8 cellular contexts compared by ENCODE assay signal in genomic region chr1:52034050-52034384, GRCh38. TPM values are rescaled to one million over a fixed set of nuclear protein-coding genes. Genes with fewer than 3 reads are reported as not detected.
DNase-seq lines count a peak whose midpoint lies in the region; ATAC-seq, FAIRE-seq and TF ChIP-seq lines count a peak whose summit lies in the region.

No MANE protein-coding gene starts in this region.

- H2BK15ac ChIP-seq in mesenchymal stem cell (ENCODE audit: low read depth, poor library complexity, severe bottlenecking), result no peak overlapping the region

- no peak for FAIRE-seq in K562 (lab: Jason Lieb, UNC)

- BruUV-seq in K562 (replicated peaks; lab: Mats Ljungman, UMichigan), result no TSS peak

- H2BK5ac ChIP-seq in mesenchymal stem cell (ENCODE audit: low read depth, low read length, poor library complexity, severe bottlenecking), result no peak overlapping the region

- no peak for DNase-seq in activated naive CD4-positive, alpha-beta T cell treated with anti-CD3 and anti-CD28 coated beads for 36 hours
- no peak for DNase-seq in activated naive CD4-positive, alpha-beta T cell treated with Interleukin-2 at 50 U/mL for 16 hours
- DNase-seq in K562 (ENCODE audit: extremely low read depth in 1 of 4, low spot score in 3 of 4), result no peak
- DNase-seq in mesenchymal stem cell, result no peak
- no peak for DNase-seq in transverse colon
- DNase-seq in stimulated activated CD4-positive, alpha-beta T cell treated with anti-CD3 and anti-CD28 coated beads, Interleukin-2, amount 100 ng/mL, for 24 hours, result no peak
- DNase-seq in activated CD4-positive, alpha-beta T cell treated with anti-CD3 and anti-CD28 coated beads for 1 hour, result no peak
- no peak for DNase-seq in erythroblast (lab: John Stamatoyannopoulos, UW)

- H3K4me3 Mint-ChIP-seq in activated naive CD4-positive, alpha-beta T cell treated with anti-CD3 and anti-CD28 coated beads for 36 hours, result peak overlapping the region; percentile 90

- H3K27ac ChIP-seq in K562 (ENCODE audit: extremely low read depth, low read depth, low read length) (peak overlapping the region; percentile 88), mesenchymal stem cell (ENCODE audit: low read length, poor library complexity, severe bottlenecking) (peak overlapping the region; percentile 75), transverse colon (peak overlapping the region; percentile 88 to 97 (median 92))

- H3K36me3 Mint-ChIP-seq in activated naive CD4-positive, alpha-beta T cell treated with anti-CD3 and anti-CD28 coated beads for 36 hours (ENCODE audit: low read depth), result peaks cover 34% of the 10 kb centered on the region

- H4K20me1 ChIP-seq in K562 (replicated peaks; ENCODE audit: control insufficient read depth, insufficient read depth, low read length), result peaks cover 17% of the 10 kb centered on the region

- POLR2A ChIA-PET in K562 (lab: Yijun Ruan, JAX), result interaction anchor here (0.7 to 2.7 kb wide), 7 partner anchors 9 to 21 kb away, joined by 3 to 15 read pairs (median 5); partner anchors contain the start of gene TXNDC12

- H4K91ac ChIP-seq in mesenchymal stem cell (ENCODE audit: low read length), result no peak overlapping the region

- H3K14ac ChIP-seq in mesenchymal stem cell (ENCODE audit: low read length in 2 of 2), result no peak overlapping the region

- no peak overlapping the region for H3K4ac ChIP-seq in mesenchymal stem cell (ENCODE audit: low read depth in 1 of 2, low read length in 2 of 2)

- H3K4me2 ChIP-seq in K562 (ENCODE audit: insufficient read depth, low read length) (peak overlapping the region; percentile 94), mesenchymal stem cell (ENCODE audit: low read length, poor library complexity, severe bottlenecking) (peak overlapping the region; percentile 14)

- peak overlapping the region; percentile 80 for H3K27ac Mint-ChIP-seq in activated naive CD4-positive, alpha-beta T cell treated with anti-CD3 and anti-CD28 coated beads for 36 hours

- intact Hi-C loops in activated naive CD4-positive, alpha-beta T cell treated with anti-CD3 and anti-CD28 coated beads for 36 hours (cut with micrococcal nuclease), result no loop called here
- intact Hi-C loops in K562 (cut with micrococcal nuclease), result no loop called here
- intact Hi-C loops in transverse colon (cut with DNase I; ENCODE audit: low total_unique reads), result no loop called here

- H3K4me1 Mint-ChIP-seq in activated naive CD4-positive, alpha-beta T cell treated with anti-CD3 and anti-CD28 coated beads for 36 hours (ENCODE audit: low read depth), result peaks cover 29% of the 10 kb centered on the region

- ATAC-seq in K562, result no peak

- H3K9ac ChIP-seq in K562 (ENCODE audit: insufficient read depth in 1 of 2, low read depth in 2 of 2, low read length in 2 of 2) (peak overlapping the region in 1 of 2 experiments; percentile 88; a peak in 2 of 4 replicates), mesenchymal stem cell (ENCODE audit: low read length) (peak overlapping the region; percentile 97)

- no peak overlapping the region for H2BK12ac ChIP-seq in mesenchymal stem cell (ENCODE audit: low read length in 2 of 2)

- H3K27me3 Mint-ChIP-seq in activated naive CD4-positive, alpha-beta T cell treated with anti-CD3 and anti-CD28 coated beads for 36 hours (ENCODE audit: low read depth), result no peaks in the 10 kb centered on the region

- H3K9me3 Mint-ChIP-seq in activated naive CD4-positive, alpha-beta T cell treated with anti-CD3 and anti-CD28 coated beads for 36 hours, result no peaks in the 10 kb centered on the region

- H3K9me1 ChIP-seq in K562 (ENCODE audit: control insufficient read depth, insufficient read depth, low read length), result no peaks in the 10 kb centered on the region

- no peak for TF ChIP-seq EP300 in K562 (IDR thresholded peaks at IDR 0.05; ENCODE audit: low read length)
- no peak for TF ChIP-seq EP300 in transverse colon (IDR thresholded peaks at IDR 0.05; ENCODE audit: low read depth)

- H3K36me3 ChIP-seq in K562 (ENCODE audit: control insufficient read depth, insufficient read depth, low read length), result peaks cover 34% of the 10 kb centered on the region
- peaks cover 4 to 44% of the 10 kb centered on the region in 2 experiments for H3K36me3 ChIP-seq in mesenchymal stem cell (ENCODE audit: control insufficient read depth in 1 of 2, insufficient read depth in 2 of 2, low read depth in 1 of 2, low read length in 2 of 2)
- peaks cover 0 to under 1% (median 0%) of the 10 kb centered on the region in 4 donors for H3K36me3 ChIP-seq in transverse colon

- TF ChIP-seq POLR2A in K562 (conservative IDR thresholded peaks at IDR 0.05) (no peak), transverse colon (IDR thresholded peaks at IDR 0.05) (no peak), erythroblast (IDR thresholded peaks at IDR 0.05; ENCODE audit: low read length) (no peak)

- no peak overlapping the region for H2AK5ac ChIP-seq in mesenchymal stem cell (ENCODE audit: low read length, severe bottlenecking)

- peaks cover 37% of the 10 kb centered on the region for H3K79me2 ChIP-seq in K562 (ENCODE audit: control insufficient read depth, insufficient read depth, low read length)

- no peak overlapping the region for H4K8ac ChIP-seq in mesenchymal stem cell (ENCODE audit: low read length)

- no peak overlapping the region for H2BK120ac ChIP-seq in mesenchymal stem cell (ENCODE audit: low read depth, low read length)

- H3K4me3 ChIP-seq in K562 (peak overlapping the region; percentile 66), mesenchymal stem cell (ENCODE audit: insufficient read depth in 1 of 2, low read depth in 1 of 2, low read length in 2 of 2) (peak overlapping the region in 1 of 2 experiments; percentile 91), transverse colon (peak overlapping the region in 3 of 4 donors; percentile 55 to 77 (median 75))

- 91% methylated on average over 2 of the region's 2 CpGs for WGBS in K562 (ENCODE audit: insufficient coverage, low coverage, missing lambda C conversion rate)
- WGBS in mesenchymal stem cell, result 100% methylated on average over 2 of the region's 2 CpGs
- WGBS in transverse colon (ENCODE audit: low coverage in 1 of 2), 2 donors, result 62 to 88% methylated on average over 2 of the region's 2 CpGs

- H3K79me1 ChIP-seq in mesenchymal stem cell (replicated peaks; ENCODE audit: low read length, poor library complexity, severe bottlenecking), result peaks cover 7% of the 10 kb centered on the region

- TF ChIP-seq CTCF in K562 (IDR thresholded peaks at IDR 0.05 in 2 of 3, conservative IDR thresholded peaks at IDR 0.05 in 1 of 3; ENCODE audit: insufficient read depth in 2 of 3, low read depth in 1 of 3, low read length in 3 of 3) (no peak), transverse colon (IDR thresholded peaks at IDR 0.05) (no peak)

- in situ Hi-C loops in K562 (cut with MboI) (no loop called here), transverse colon (cut with MboI; ENCODE audit: low pct_ligation_motif_present in 1 of 4, low pct_unique_long_range_greater_than_20kb in 1 of 4, low sequenced_read_pairs in 3 of 4) (no loop called here)

- CTCF ChIA-PET in activated naive CD4-positive, alpha-beta T cell treated with anti-CD3 and anti-CD28 coated beads for 36 hours (lab: Charles Lee), result no interaction called here
- CTCF ChIA-PET in K562 (lab: Yijun Ruan, JAX; ENCODE audit: low intra/inter-chr PET ratio), result no interaction called here

- TF ChIP-seq RAD21 in K562 (CRISPR knock-in tag; conservative IDR thresholded peaks at IDR 0.05 in 1 of 2, IDR thresholded peaks at IDR 0.05 in 1 of 2), result no peak; a peak in 1 of 4 replicates

- H3K4me1 ChIP-seq in K562 (replicated peaks in 1 of 2; ENCODE audit: control insufficient read depth in 2 of 2, insufficient read depth in 2 of 2, low read length in 2 of 2) (peaks cover 12 to 17% of the 10 kb centered on the region in 2 experiments; a peak in 4 of 5 replicates), mesenchymal stem cell (ENCODE audit: control insufficient read depth, insufficient read depth, low read depth, low read length) (peaks cover 4% of the 10 kb centered on the region), transverse colon (peaks cover 20 to 51% (median 33%) of the 10 kb centered on the region in 4 donors)

- no peak overlapping the region for H3K23ac ChIP-seq in mesenchymal stem cell (ENCODE audit: low read length in 2 of 2)

- H3K18ac ChIP-seq in mesenchymal stem cell (ENCODE audit: low read depth in 1 of 2, low read length in 2 of 2), result no peak overlapping the region

- no peaks in the 10 kb centered on the region for H3K27me3 ChIP-seq in K562 (ENCODE audit: control insufficient read depth in 2 of 2, insufficient read depth in 2 of 2, low read length in 2 of 2)
- no peaks in the 10 kb centered on the region for H3K27me3 ChIP-seq in mesenchymal stem cell (ENCODE audit: control insufficient read depth in 1 of 2, insufficient read depth in 1 of 2, low read length in 2 of 2)
- H3K27me3 ChIP-seq in transverse colon, result no peaks in the 10 kb centered on the region

- H2AFZ ChIP-seq in K562 (ENCODE audit: low read depth, low read length), result peak overlapping the region; percentile 93
- H2AFZ ChIP-seq in mesenchymal stem cell (ENCODE audit: low read depth, low read length), result no peak overlapping the region

- H3K9me3 ChIP-seq in K562 (replicated peaks; ENCODE audit: control insufficient read depth, insufficient read depth, low read depth, low read length) (no peaks in the 10 kb centered on the region), mesenchymal stem cell (ENCODE audit: control insufficient read depth, low read length) (no peaks in the 10 kb centered on the region), transverse colon (no peaks in the 10 kb centered on the region)

RNA-seq across cellular contexts. Expression of gene KTI12, which starts 0.4 kb away (rescaled TPM):
- 1 to 10 TPM; 7.3 to 7.6 TPM for total RNA-seq in activated naive CD4-positive, alpha-beta T cell treated with anti-CD3 and anti-CD28 coated beads for 36 hours
- 17.1 and 23.9 TPM in 2 replicates for total RNA-seq in K562 (2011; cell fraction: chromatin; rRNA removed; ENCODE audit: low replicate concordance)
- total RNA-seq in K562 (2011; cell fraction: nucleolus; rRNA removed), result 23.8 and 28.2 TPM in 2 replicates
- 15.8 and 17.0 TPM in 2 replicates for total RNA-seq in K562 (2011; cell fraction: nucleoplasm; rRNA removed)
- total RNA-seq in K562 (2014; rRNA removed) (15.2 and 19.6 TPM in 2 replicates), K562 (2014; rRNA removed; fragmentation: Illumina TruSeq; extraction: Trizol) (11.3 and 11.7 TPM in 2 replicates), K562 (2015; rRNA removed; fragmentation: Illumina TruSeq; extraction: Trizol) (10.7 and 10.9 TPM in 2 replicates), K562 (2021) (22.8 and 25.9 TPM in 2 replicates), transverse colon (1 to 10 TPM in 3 of 4 donors, not detected in 1; 1.8 to 7.9 (median 7.3) TPM)
- polyA plus RNA-seq in K562 (2011; rRNA removed) (12.0 and 12.7 TPM in 2 replicates), K562 (2014; fragmentation: Illumina TruSeq; extraction: Trizol) (10.9 and 11.6 TPM in 2 replicates), K562 (2014; fragmentation: Nextera tagmentation; extraction: Ambion mirVana) (1 to 10 TPM; 3.1 to 4.8 TPM), K562 (2014; rRNA removed) (21.1 and 23.6 TPM in 2 replicates)
- 13.7 and 27.1 TPM in 2 replicates for polyA plus RNA-seq in K562 (2011; cell fraction: cytosol; rRNA removed)
- 12.5 and 13.1 TPM in 2 replicates for polyA plus RNA-seq in K562 (2011; cell fraction: nucleus; rRNA removed)
- 15.7 and 17.3 TPM in 2 replicates for polyA plus RNA-seq in K562 (2012)
- 10.1 and 11.8 TPM in 2 replicates for polyA minus RNA-seq in K562 (2011; rRNA and poly(A)+ RNA removed)
- polyA minus RNA-seq in K562 (2011; cell fraction: cytosol; rRNA and poly(A)+ RNA removed), result 6.3 and 8.4 TPM in 2 replicates
- polyA minus RNA-seq in K562 (2011; cell fraction: nucleus; rRNA and poly(A)+ RNA removed), result 7.7 and 12.9 TPM in 2 replicates
- polyA plus RNA-seq in mesenchymal stem cell (2013, experiment 1 of 2), result 9.0 TPM
- polyA plus RNA-seq in mesenchymal stem cell (2013, experiment 2 of 2), result 8.4 TPM

RNA-seq across cellular contexts. Expression of gene TXNDC12, which starts 21.0 kb away (rescaled TPM):
- 10 to 100 TPM; 32.4 to 44.0 TPM for total RNA-seq in activated naive CD4-positive, alpha-beta T cell treated with anti-CD3 and anti-CD28 coated beads for 36 hours
- total RNA-seq in K562 (2011; cell fraction: chromatin; rRNA removed; ENCODE audit: low replicate concordance), result 35.5 and 42.7 TPM in 2 replicates
- 45.9 and 51.5 TPM in 2 replicates for total RNA-seq in K562 (2011; cell fraction: nucleolus; rRNA removed)
- 54.7 and 62.0 TPM in 2 replicates for total RNA-seq in K562 (2011; cell fraction: nucleoplasm; rRNA removed)
- total RNA-seq in K562 (2014; rRNA removed) (33.4 and 47.6 TPM in 2 replicates), K562 (2014; rRNA removed; fragmentation: Illumina TruSeq; extraction: Trizol) (37.8 and 40.2 TPM in 2 replicates), K562 (2015; rRNA removed; fragmentation: Illumina TruSeq; extraction: Trizol) (29.7 and 34.6 TPM in 2 replicates), K562 (2021) (57.9 and 60.8 TPM in 2 replicates), transverse colon (100 to 1,000 TPM in 1 of 4 donors, 10 to 100 TPM in 3; 31.4 to 103 (median 35.0) TPM)
- polyA plus RNA-seq in K562 (2011; rRNA removed) (45.9 and 53.1 TPM in 2 replicates), K562 (2014; fragmentation: Illumina TruSeq; extraction: Trizol) (31.7 and 32.1 TPM in 2 replicates), K562 (2014; fragmentation: Nextera tagmentation; extraction: Ambion mirVana) (10 to 100 TPM; 17.0 to 29.3 TPM), K562 (2014; rRNA removed) (43.5 and 45.4 TPM in 2 replicates)
- polyA plus RNA-seq in K562 (2011; cell fraction: cytosol; rRNA removed), result 17.1 and 33.6 TPM in 2 replicates
- polyA plus RNA-seq in K562 (2011; cell fraction: nucleus; rRNA removed), result 13.3 and 16.5 TPM in 2 replicates
- polyA plus RNA-seq in K562 (2012), result 46.0 and 101 TPM in 2 replicates
- polyA minus RNA-seq in K562 (2011; rRNA and poly(A)+ RNA removed), result 22.5 and 27.6 TPM in 2 replicates
- polyA minus RNA-seq in K562 (2011; cell fraction: cytosol; rRNA and poly(A)+ RNA removed), result 56.3 and 58.4 TPM in 2 replicates
- 10.6 and 13.2 TPM in 2 replicates for polyA minus RNA-seq in K562 (2011; cell fraction: nucleus; rRNA and poly(A)+ RNA removed)
- 104 TPM for polyA plus RNA-seq in mesenchymal stem cell (2013, experiment 1 of 2)
- polyA plus RNA-seq in mesenchymal stem cell (2013, experiment 2 of 2), result 106 TPM

RNA-seq across cellular contexts. Expression of gene BTF3L4, which starts 22.1 kb away (rescaled TPM):
- total RNA-seq in activated naive CD4-positive, alpha-beta T cell treated with anti-CD3 and anti-CD28 coated beads for 36 hours, result 10 to 100 TPM; 38.4 to 38.7 TPM
- total RNA-seq in K562 (2011; cell fraction: chromatin; rRNA removed; ENCODE audit: low replicate concordance), result 33.9 and 89.6 TPM in 2 replicates
- total RNA-seq in K562 (2011; cell fraction: nucleolus; rRNA removed), result 32.2 and 33.0 TPM in 2 replicates
- 65.7 and 117 TPM in 2 replicates for total RNA-seq in K562 (2011; cell fraction: nucleoplasm; rRNA removed)
- 36.3 and 40.1 TPM in 2 replicates for total RNA-seq in K562 (2014; rRNA removed)
- 102 and 114 TPM in 2 replicates for total RNA-seq in K562 (2014; rRNA removed; fragmentation: Illumina TruSeq; extraction: Trizol)
- total RNA-seq in K562 (2015; rRNA removed; fragmentation: Illumina TruSeq; extraction: Trizol), result 66.4 and 73.3 TPM in 2 replicates
- 54.4 and 54.9 TPM in 2 replicates for total RNA-seq in K562 (2021)
- 64.1 and 78.0 TPM in 2 replicates for polyA plus RNA-seq in K562 (2011; rRNA removed)
- 12.5 and 39.8 TPM in 2 replicates for polyA plus RNA-seq in K562 (2011; cell fraction: cytosol; rRNA removed)
- polyA plus RNA-seq in K562 (2011; cell fraction: nucleus; rRNA removed), result 11.6 and 25.7 TPM in 2 replicates
- polyA plus RNA-seq in K562 (2012), result 49.8 and 74.5 TPM in 2 replicates
- 85.1 and 99.0 TPM in 2 replicates for polyA plus RNA-seq in K562 (2014; fragmentation: Illumina TruSeq; extraction: Trizol)
- polyA plus RNA-seq in K562 (2014; fragmentation: Nextera tagmentation; extraction: Ambion mirVana), result 100 to 1,000 TPM in 1 of 2 experiments, 10 to 100 TPM in 1; 90.9 to 106 TPM
- polyA plus RNA-seq in K562 (2014; rRNA removed), result 72.3 and 88.8 TPM in 2 replicates
- 45.1 and 68.5 TPM in 2 replicates for polyA minus RNA-seq in K562 (2011; rRNA and poly(A)+ RNA removed)
- polyA minus RNA-seq in K562 (2011; cell fraction: cytosol; rRNA and poly(A)+ RNA removed), result 31.9 and 32.6 TPM in 2 replicates
- 19.0 and 31.0 TPM in 2 replicates for polyA minus RNA-seq in K562 (2011; cell fraction: nucleus; rRNA and poly(A)+ RNA removed)
- polyA plus RNA-seq in mesenchymal stem cell (2013, experiment 1 of 2), result 58.2 TPM
- polyA plus RNA-seq in mesenchymal stem cell (2013, experiment 2 of 2), result 57.8 TPM
- total RNA-seq in transverse colon, result 10 to 100 TPM in 3 of 4 donors, 1 to 10 TPM in 1; 5.2 to 32.1 (median 14.2) TPM

RNA-seq across cellular contexts. Expression of gene RAB3B, which starts 43.5 kb away (rescaled TPM):
- total RNA-seq in activated naive CD4-positive, alpha-beta T cell treated with anti-CD3 and anti-CD28 coated beads for 36 hours, result under 1 TPM; 0.10 to 0.12 TPM
- 0.12 and 0.18 TPM in 2 replicates for total RNA-seq in K562 (2011; cell fraction: chromatin; rRNA removed; ENCODE audit: low replicate concordance)
- under 0.01 and 0.13 TPM in 2 replicates for total RNA-seq in K562 (2011; cell fraction: nucleolus; rRNA removed)
- 0.22 and 0.23 TPM in 2 replicates for total RNA-seq in K562 (2011; cell fraction: nucleoplasm; rRNA removed)
- total RNA-seq in K562 (2014; rRNA removed), result 0.18 and 0.33 TPM in 2 replicates
- total RNA-seq in K562 (2014; rRNA removed; fragmentation: Illumina TruSeq; extraction: Trizol), result 0.40 and 0.51 TPM in 2 replicates
- 0.34 and 0.43 TPM in 2 replicates for total RNA-seq in K562 (2015; rRNA removed; fragmentation: Illumina TruSeq; extraction: Trizol)
- total RNA-seq in K562 (2021), result 0.34 and 0.47 TPM in 2 replicates
- polyA plus RNA-seq in K562 (2011; rRNA removed), result 0.07 TPM in 2 replicates
- polyA plus RNA-seq in K562 (2011; cell fraction: cytosol; rRNA removed), result 0.04 and 0.06 TPM in 2 replicates
- 0.06 and 0.07 TPM in 2 replicates for polyA plus RNA-seq in K562 (2011; cell fraction: nucleus; rRNA removed)
- 0.44 and 1.3 TPM in 2 replicates for polyA plus RNA-seq in K562 (2012)
- polyA plus RNA-seq in K562 (2014; fragmentation: Illumina TruSeq; extraction: Trizol), result 0.44 and 0.45 TPM in 2 replicates
- under 1 TPM; 0.13 to 0.14 TPM for polyA plus RNA-seq in K562 (2014; fragmentation: Nextera tagmentation; extraction: Ambion mirVana)
- 0.19 and 0.27 TPM in 2 replicates for polyA plus RNA-seq in K562 (2014; rRNA removed)
- 0.12 and 0.14 TPM in 2 replicates for polyA minus RNA-seq in K562 (2011; rRNA and poly(A)+ RNA removed)
- 0.10 and 0.18 TPM in 2 replicates for polyA minus RNA-seq in K562 (2011; cell fraction: cytosol; rRNA and poly(A)+ RNA removed)
- under 0.01 TPM in 2 replicates for polyA minus RNA-seq in K562 (2011; cell fraction: nucleus; rRNA and poly(A)+ RNA removed)
- polyA plus RNA-seq in mesenchymal stem cell (2013, experiment 1 of 2), result 5.2 TPM
- 4.9 TPM for polyA plus RNA-seq in mesenchymal stem cell (2013, experiment 2 of 2)
- total RNA-seq in transverse colon, result 1 to 10 TPM; 1.8 to 4.5 (median 3.4) TPM
